18 cellular contexts compared by ENCODE assay signal in genomic region chr4:183738081-183738673, GRCh38.
DNase-seq lines count a peak whose midpoint lies in the region; ATAC-seq and TF ChIP-seq lines count a peak whose summit lies in the region.
"Had no signal": no experiment of that assay in that cellular context is flagged by ENCODE, and none has a peak within 500 bp of the region (broad histone marks: within the 10 kb centered on the region; RNA-seq: fewer than 3 reads in every experiment).

No MANE protein-coding gene starts in this region.

- peaks cover 0 to 9% (median 3%) of the 10 kb centered on the region in 12 donors for H3K4me1 ChIP-seq in heart left ventricle

- H3K36me3 ChIP-seq in heart left ventricle (no peaks in the 10 kb centered on the region), MG63 (no peaks in the 10 kb centered on the region)
- H3K36me3 ChIP-seq: suprapubic skin had no signal

- 17 to 25% (median 20%) methylated on average over 10 of the region's 10 CpGs for WGBS in heart left ventricle, 4 donors

- POLR2A ChIA-PET in activated CD4-positive, alpha-beta memory T cell treated with anti-CD3 and anti-CD28 coated beads for 36 hours (lab: Charles Lee) = no interaction called here

- peaks cover 4% of the 10 kb centered on the region for H3K36me3 Mint-ChIP-seq in type B pancreatic cell
- H3K36me3 Mint-ChIP-seq in activated CD4-positive, alpha-beta memory T cell treated with anti-CD3 and anti-CD28 coated beads for 36 hours = no peaks in the 10 kb centered on the region
- H3K36me3 Mint-ChIP-seq: naive thymus-derived CD8-positive, alpha-beta T cell had no signal

- peaks cover 5% of the 10 kb centered on the region for H3K27me3 Mint-ChIP-seq in type B pancreatic cell
- no peaks in the 10 kb centered on the region for H3K27me3 Mint-ChIP-seq in activated CD4-positive, alpha-beta memory T cell treated with anti-CD3 and anti-CD28 coated beads for 36 hours
- H3K27me3 Mint-ChIP-seq: naive thymus-derived CD8-positive, alpha-beta T cell had no signal

- no peak for TF ChIP-seq CTCF in heart left ventricle (IDR thresholded peaks at IDR 0.05)
- TF ChIP-seq CTCF in fibroblast of pulmonary artery (IDR thresholded peaks at IDR 0.05; ENCODE audit: low read length, missing control alignments) = no peak
- no peak for TF ChIP-seq CTCF in type B pancreatic cell (conservative IDR thresholded peaks at IDR 0.05)

- peaks cover 4% of the 10 kb centered on the region for H3K4me1 Mint-ChIP-seq in type B pancreatic cell (ENCODE audit: unreplicated experiment)
- H3K4me1 Mint-ChIP-seq in activated CD4-positive, alpha-beta memory T cell treated with anti-CD3 and anti-CD28 coated beads for 36 hours (ENCODE audit: low read depth) = no peaks in the 10 kb centered on the region
- H3K4me1 Mint-ChIP-seq: naive thymus-derived CD8-positive, alpha-beta T cell had no signal

- no peak overlapping the region for H3K4me3 Mint-ChIP-seq in type B pancreatic cell
- H3K4me3 Mint-ChIP-seq in activated CD4-positive, alpha-beta memory T cell treated with anti-CD3 and anti-CD28 coated beads for 36 hours = no peak overlapping the region
- H3K4me3 Mint-ChIP-seq: activated T-helper 1 cell treated with anti-CD3 and anti-CD28 coated beads, Interleukin-12 subunit alpha, Interleukin-12 subunit beta, Interleukin-2, Interleukin-4 antibody, amounts not matched to agents 30 ng/mL and 10 ng/mL and 1 ng/mL, durations not matched to agents 14 hours and 24 hours and 36 hours; naive thymus-derived CD8-positive, alpha-beta T cell had no signal

- DNase-seq in heart left ventricle (peak in 2 of 5 donors; percentile 44 to 45), cardiac septum (ENCODE audit: low spot score) (no peak), MG63 (peak; percentile 73), fibroblast of pulmonary artery (ENCODE audit: low read depth) (peak; percentile 83), type B pancreatic cell (ENCODE audit: extremely low spot score, unreplicated experiment) (no peak), NCI-H1930 (lab: John Stamatoyannopoulos, UW) (no peak)
- DNase-seq in activated CD4-positive, alpha-beta memory T cell treated with anti-CD3 and anti-CD28 coated beads for 36 hours = no peak
- DNase-seq: EL; IMR-90; left colon; naive thymus-derived CD8-positive, alpha-beta T cell; NCI-H1048; NCI-H2171; retina had no signal

- H3K27ac ChIP-seq in heart left ventricle = peak overlapping the region in 8 of 12 donors; percentile 10 to 57 (median 45)
- H3K27ac ChIP-seq: SK-N-MC, suprapubic skin had no signal

- intact Hi-C loops in heart left ventricle (cut with DNase I) = no loop called here
- intact Hi-C loops in cardiac septum (cut with DNase I) = no loop called here
- intact Hi-C loops in activated CD4-positive, alpha-beta memory T cell treated with anti-CD3 and anti-CD28 coated beads for 36 hours (cut with micrococcal nuclease) = no loop called here

- CTCF ChIA-PET in activated CD4-positive, alpha-beta memory T cell treated with anti-CD3 and anti-CD28 coated beads for 36 hours (lab: Charles Lee) = no interaction called here

- H3K9me3 ChIP-seq in heart left ventricle (no peaks in the 10 kb centered on the region), MG63 (no peaks in the 10 kb centered on the region)
- H3K9me3 ChIP-seq: suprapubic skin had no signal

- H3K4me3 ChIP-seq in heart left ventricle = peak overlapping the region in 1 of 12 donors; percentile 21
- peak overlapping the region; percentile 17 for H3K4me3 ChIP-seq in MG63
- H3K4me3 ChIP-seq in fibroblast of pulmonary artery (replicated peaks; ENCODE audit: low read depth, low read length) = no peak overlapping the region
- H3K4me3 ChIP-seq: SK-N-MC, suprapubic skin had no signal

- H3K27me3 ChIP-seq in heart left ventricle = no peaks in the 10 kb centered on the region
- H3K27me3 ChIP-seq in MG63 = no peaks in the 10 kb centered on the region
- H3K27me3 ChIP-seq: suprapubic skin had no signal

- TF ChIP-seq POLR2A in heart left ventricle (IDR thresholded peaks at IDR 0.05) = no peak

- ATAC-seq in heart left ventricle (peak; percentile 55 to 95 (median 84)), GM21786 (IDR thresholded peaks at IDR 0.05; ENCODE audit: unreplicated experiment) (no peak)
- ATAC-seq: left colon; naive thymus-derived CD8-positive, alpha-beta T cell had no signal

- H3K9me3 Mint-ChIP-seq in type B pancreatic cell = peaks cover 4% of the 10 kb centered on the region
- no peaks in the 10 kb centered on the region for H3K9me3 Mint-ChIP-seq in activated CD4-positive, alpha-beta memory T cell treated with anti-CD3 and anti-CD28 coated beads for 36 hours
- H3K9me3 Mint-ChIP-seq: activated T-helper 1 cell treated with anti-CD3 and anti-CD28 coated beads, Interleukin-12 subunit alpha, Interleukin-12 subunit beta, Interleukin-2, Interleukin-4 antibody, amounts not matched to agents 30 ng/mL and 10 ng/mL and 1 ng/mL, durations not matched to agents 14 hours and 24 hours and 36 hours; naive thymus-derived CD8-positive, alpha-beta T cell had no signal

- H3K27ac Mint-ChIP-seq in type B pancreatic cell = peak overlapping the region; percentile 87
- no peak overlapping the region for H3K27ac Mint-ChIP-seq in activated CD4-positive, alpha-beta memory T cell treated with anti-CD3 and anti-CD28 coated beads for 36 hours
- H3K27ac Mint-ChIP-seq: activated T-helper 1 cell treated with anti-CD3 and anti-CD28 coated beads, Interleukin-12 subunit alpha, Interleukin-12 subunit beta, Interleukin-2, Interleukin-4 antibody, amounts not matched to agents 30 ng/mL and 10 ng/mL and 1 ng/mL, durations not matched to agents 14 hours and 24 hours and 36 hours; naive thymus-derived CD8-positive, alpha-beta T cell had no signal

Comparison
In these comparisons a context has a peak if more than half of its experiments do, and no peak if none do; other contexts are left out.
1. DNase-seq: peak in MG63 (single experiment) and fibroblast of pulmonary artery (single experiment); none in cardiac septum (single experiment), type B pancreatic cell (single experiment), activated CD4-positive, alpha-beta memory T cell treated with anti-CD3 and anti-CD28 coated beads for 36 hours (single experiment) and NCI-H1930 (0 of 2).